ENCODE assay signal across 1 cellular context in the genomic region with DNA sequence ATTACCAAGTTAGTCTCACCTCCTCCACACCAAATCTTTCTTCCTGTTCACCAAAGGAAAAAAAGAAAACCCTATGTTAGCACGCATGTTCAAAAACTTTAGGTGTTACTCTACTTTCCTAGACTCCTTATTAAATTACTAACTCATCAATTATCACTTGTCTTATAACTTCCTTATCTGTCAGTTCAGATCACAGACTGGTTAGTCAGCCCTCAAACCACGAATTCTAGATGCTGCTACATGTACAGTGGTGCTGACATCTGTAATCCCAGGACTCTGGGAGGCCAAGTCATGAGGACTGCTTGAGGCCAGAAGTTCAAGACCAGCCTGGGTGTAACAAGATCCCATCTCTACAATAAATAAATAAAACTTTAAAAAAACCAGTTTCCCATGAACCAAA.
TF ChIP-seq lines count a peak whose summit lies in the region.

No MANE protein-coding gene starts in this region.

TF ChIP-seq in GM23338, 12 proteins besides CTCF, POLR2A, EP300 and RAD21 (continued from another document):
- TF ChIP-seq, protein P1, sequence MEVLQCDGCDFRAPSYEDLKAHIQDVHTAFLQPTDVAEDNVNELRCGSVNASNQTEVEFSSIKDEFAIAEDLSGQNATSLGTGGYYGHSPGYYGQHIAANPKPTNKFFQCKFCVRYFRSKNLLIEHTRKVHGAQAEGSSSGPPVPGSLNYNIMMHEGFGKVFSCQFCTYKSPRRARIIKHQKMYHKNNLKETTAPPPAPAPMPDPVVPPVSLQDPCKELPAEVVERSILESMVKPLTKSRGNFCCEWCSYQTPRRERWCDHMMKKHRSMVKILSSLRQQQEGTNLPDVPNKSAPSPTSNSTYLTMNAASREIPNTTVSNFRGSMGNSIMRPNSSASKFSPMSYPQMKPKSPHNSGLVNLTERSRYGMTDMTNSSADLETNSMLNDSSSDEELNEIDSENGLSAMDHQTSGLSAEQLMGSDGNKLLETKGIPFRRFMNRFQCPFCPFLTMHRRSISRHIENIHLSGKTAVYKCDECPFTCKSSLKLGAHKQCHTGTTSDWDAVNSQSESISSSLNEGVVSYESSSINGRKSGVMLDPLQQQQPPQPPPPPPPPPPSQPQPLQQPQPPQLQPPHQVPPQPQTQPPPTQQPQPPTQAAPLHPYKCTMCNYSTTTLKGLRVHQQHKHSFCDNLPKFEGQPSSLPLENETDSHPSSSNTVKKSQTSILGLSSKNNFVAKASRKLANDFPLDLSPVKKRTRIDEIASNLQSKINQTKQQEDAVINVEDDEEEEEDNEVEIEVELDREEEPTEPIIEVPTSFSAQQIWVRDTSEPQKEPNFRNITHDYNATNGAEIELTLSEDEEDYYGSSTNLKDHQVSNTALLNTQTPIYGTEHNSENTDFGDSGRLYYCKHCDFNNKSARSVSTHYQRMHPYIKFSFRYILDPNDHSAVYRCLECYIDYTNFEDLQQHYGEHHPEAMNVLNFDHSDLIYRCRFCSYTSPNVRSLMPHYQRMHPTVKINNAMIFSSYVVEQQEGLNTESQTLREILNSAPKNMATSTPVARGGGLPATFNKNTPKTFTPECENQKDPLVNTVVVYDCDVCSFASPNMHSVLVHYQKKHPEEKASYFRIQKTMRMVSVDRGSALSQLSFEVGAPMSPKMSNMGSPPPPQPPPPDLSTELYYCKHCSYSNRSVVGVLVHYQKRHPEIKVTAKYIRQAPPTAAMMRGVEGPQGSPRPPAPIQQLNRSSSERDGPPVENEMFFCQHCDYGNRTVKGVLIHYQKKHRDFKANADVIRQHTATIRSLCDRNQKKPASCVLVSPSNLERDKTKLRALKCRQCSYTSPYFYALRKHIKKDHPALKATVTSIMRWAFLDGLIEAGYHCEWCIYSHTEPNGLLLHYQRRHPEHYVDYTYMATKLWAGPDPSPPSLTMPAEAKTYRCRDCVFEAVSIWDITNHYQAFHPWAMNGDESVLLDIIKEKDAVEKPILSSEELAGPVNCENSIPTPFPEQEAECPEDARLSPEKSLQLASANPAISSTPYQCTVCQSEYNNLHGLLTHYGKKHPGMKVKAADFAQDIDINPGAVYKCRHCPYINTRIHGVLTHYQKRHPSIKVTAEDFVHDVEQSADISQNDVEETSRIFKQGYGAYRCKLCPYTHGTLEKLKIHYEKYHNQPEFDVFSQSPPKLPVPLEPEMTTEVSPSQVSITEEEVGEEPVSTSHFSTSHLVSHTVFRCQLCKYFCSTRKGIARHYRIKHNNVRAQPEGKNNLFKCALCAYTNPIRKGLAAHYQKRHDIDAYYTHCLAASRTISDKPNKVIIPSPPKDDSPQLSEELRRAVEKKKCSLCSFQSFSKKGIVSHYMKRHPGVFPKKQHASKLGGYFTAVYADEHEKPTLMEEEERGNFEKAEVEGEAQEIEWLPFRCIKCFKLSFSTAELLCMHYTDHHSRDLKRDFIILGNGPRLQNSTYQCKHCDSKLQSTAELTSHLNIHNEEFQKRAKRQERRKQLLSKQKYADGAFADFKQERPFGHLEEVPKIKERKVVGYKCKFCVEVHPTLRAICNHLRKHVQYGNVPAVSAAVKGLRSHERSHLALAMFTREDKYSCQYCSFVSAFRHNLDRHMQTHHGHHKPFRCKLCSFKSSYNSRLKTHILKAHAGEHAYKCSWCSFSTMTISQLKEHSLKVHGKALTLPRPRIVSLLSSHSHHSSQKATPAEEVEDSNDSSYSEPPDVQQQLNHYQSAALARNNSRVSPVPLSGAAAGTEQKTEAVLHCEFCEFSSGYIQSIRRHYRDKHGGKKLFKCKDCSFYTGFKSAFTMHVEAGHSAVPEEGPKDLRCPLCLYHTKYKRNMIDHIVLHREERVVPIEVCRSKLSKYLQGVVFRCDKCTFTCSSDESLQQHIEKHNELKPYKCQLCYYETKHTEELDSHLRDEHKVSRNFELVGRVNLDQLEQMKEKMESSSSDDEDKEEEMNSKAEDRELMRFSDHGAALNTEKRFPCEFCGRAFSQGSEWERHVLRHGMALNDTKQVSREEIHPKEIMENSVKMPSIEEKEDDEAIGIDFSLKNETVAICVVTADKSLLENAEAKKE (CRISPR knock-in tag; IDR thresholded peaks at IDR 0.05), result no peak
- TF ChIP-seq CREB1 (CRISPR knock-in tag; IDR thresholded peaks at IDR 0.05; ENCODE audit: low read depth) (no peak), ZNF331 (CRISPR knock-in tag; IDR thresholded peaks at IDR 0.05; ENCODE audit: low read depth) (no peak), ZNF114 (CRISPR knock-in tag; IDR thresholded peaks at IDR 0.05) (no peak), STAT1 (IDR thresholded peaks at IDR 0.05; ENCODE audit: unreplicated experiment) (no peak), EZH2 (IDR thresholded peaks at IDR 0.05; ENCODE audit: low read depth, unreplicated experiment) (no peak), EZH2phosphoT487 (IDR thresholded peaks at IDR 0.05; ENCODE audit: unreplicated experiment) (no peak), JUNB (IDR thresholded peaks at IDR 0.05; ENCODE audit: unreplicated experiment) (no peak), NANOG (IDR thresholded peaks at IDR 0.05; ENCODE audit: borderline replicate concordance) (no peak)
- TF ChIP-seq, protein P2, sequence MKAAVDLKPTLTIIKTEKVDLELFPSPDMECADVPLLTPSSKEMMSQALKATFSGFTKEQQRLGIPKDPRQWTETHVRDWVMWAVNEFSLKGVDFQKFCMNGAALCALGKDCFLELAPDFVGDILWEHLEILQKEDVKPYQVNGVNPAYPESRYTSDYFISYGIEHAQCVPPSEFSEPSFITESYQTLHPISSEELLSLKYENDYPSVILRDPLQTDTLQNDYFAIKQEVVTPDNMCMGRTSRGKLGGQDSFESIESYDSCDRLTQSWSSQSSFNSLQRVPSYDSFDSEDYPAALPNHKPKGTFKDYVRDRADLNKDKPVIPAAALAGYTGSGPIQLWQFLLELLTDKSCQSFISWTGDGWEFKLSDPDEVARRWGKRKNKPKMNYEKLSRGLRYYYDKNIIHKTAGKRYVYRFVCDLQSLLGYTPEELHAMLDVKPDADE (IDR thresholded peaks at IDR 0.05), result no peak
- TF ChIP-seq, protein P3, sequence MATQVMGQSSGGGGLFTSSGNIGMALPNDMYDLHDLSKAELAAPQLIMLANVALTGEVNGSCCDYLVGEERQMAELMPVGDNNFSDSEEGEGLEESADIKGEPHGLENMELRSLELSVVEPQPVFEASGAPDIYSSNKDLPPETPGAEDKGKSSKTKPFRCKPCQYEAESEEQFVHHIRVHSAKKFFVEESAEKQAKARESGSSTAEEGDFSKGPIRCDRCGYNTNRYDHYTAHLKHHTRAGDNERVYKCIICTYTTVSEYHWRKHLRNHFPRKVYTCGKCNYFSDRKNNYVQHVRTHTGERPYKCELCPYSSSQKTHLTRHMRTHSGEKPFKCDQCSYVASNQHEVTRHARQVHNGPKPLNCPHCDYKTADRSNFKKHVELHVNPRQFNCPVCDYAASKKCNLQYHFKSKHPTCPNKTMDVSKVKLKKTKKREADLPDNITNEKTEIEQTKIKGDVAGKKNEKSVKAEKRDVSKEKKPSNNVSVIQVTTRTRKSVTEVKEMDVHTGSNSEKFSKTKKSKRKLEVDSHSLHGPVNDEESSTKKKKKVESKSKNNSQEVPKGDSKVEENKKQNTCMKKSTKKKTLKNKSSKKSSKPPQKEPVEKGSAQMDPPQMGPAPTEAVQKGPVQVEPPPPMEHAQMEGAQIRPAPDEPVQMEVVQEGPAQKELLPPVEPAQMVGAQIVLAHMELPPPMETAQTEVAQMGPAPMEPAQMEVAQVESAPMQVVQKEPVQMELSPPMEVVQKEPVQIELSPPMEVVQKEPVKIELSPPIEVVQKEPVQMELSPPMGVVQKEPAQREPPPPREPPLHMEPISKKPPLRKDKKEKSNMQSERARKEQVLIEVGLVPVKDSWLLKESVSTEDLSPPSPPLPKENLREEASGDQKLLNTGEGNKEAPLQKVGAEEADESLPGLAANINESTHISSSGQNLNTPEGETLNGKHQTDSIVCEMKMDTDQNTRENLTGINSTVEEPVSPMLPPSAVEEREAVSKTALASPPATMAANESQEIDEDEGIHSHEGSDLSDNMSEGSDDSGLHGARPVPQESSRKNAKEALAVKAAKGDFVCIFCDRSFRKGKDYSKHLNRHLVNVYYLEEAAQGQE (IDR thresholded peaks at IDR 0.05; ENCODE audit: unreplicated experiment), result no peak
